25 cellular contexts compared by ENCODE assay signal in the genomic region with DNA sequence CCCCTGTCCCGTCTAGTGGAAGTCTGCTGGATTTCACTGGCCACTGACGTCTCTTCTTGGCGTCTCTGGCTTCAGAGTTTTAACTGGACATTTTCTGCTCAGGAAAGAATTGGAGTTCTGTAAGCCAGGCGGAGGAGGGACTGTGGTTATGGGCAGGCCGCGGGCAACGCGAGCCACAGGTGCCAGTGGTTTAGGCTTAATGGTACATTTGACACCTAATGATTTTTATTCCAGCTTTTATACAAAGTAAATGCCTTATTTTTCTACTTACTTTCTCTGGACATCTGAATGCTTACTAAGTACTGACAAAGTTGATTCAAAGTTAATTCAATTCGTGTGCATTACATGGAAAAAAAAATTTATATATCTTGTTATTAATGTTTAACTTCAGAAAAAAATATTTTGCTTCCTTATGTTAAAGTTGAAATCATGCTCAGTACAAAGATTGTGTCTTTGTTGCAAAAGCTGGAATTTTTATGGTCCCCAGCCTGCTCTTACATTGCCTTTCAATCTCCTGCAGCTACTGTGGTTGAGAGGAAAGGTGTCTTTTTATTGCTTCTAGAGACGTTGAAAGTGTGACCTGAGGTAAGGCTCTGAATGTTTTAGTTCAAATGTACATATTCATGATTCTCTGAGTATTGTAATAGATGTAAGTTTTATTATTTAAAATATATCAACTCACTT.
"Had no signal": no experiment of that assay in that cellular context is flagged by ENCODE, and none has a peak within 500 bp of the region (broad histone marks: within the 10 kb centered on the region; RNA-seq: fewer than 3 reads in every experiment).

No MANE protein-coding gene starts in this region.

- DNase-seq: activated CD4-positive, alpha-beta T cell treated with anti-CD3 and anti-CD28 coated beads for 4 hours; activated CD8-positive, alpha-beta memory T cell treated with anti-CD3 and anti-CD28 coated beads, Interleukin-2, amount 50 U/mL, for 4 hours; activated CD8-positive, alpha-beta T cell treated with anti-CD3 and anti-CD28 coated beads for 36 hours; activated gamma-delta T cell treated with Interleukin-2 at 50 U/mL for 16 hours; activated naive CD4-positive, alpha-beta T cell treated with anti-CD3 and anti-CD28 coated beads, Interleukin-2, amount 10 ng/mL, durations not matched to agents 7 days and 5 days; activated naive CD8-positive, alpha-beta T cell treated with anti-CD3 and anti-CD28 coated beads for 36 hours; activated T-cell treated with anti-CD3 and anti-CD28 coated beads, Interleukin-2, amount 50 U/mL, for 72 hours; brain microvascular endothelial cell; KG1; MV-4-11; NCI-H1092 treated with DMSO at 0.1 percent for 48 hours; NCI-H1417 treated with DMSO at 0.1 percent for 48 hours; NCI-H1694; NCI-H2029 treated with DMSO at 0.1 percent for 48 hours; NCI-H446; NCI-H524; PC-3; SHP77 had no signal

- H3K4me1 ChIP-seq: SJSA1 had no signal

- H3K27ac Mint-ChIP-seq: activated CD8-positive, alpha-beta T cell treated with anti-CD3 and anti-CD28 coated beads for 36 hours; activated naive CD4-positive, alpha-beta T cell treated with anti-CD3 and anti-CD28 coated beads, Interleukin-2, amount 10 ng/mL, durations not matched to agents 7 days and 5 days; activated naive CD8-positive, alpha-beta T cell treated with anti-CD3 and anti-CD28 coated beads for 36 hours; activated T-cell treated with anti-CD3 and anti-CD28 coated beads, Interleukin-2, amount 50 U/mL, for 72 hours; activated T-helper 2 cell treated with anti-CD3 and anti-CD28 coated beads, Interferon-gamma antibody, Interleukin-2, Interleukin-4, amounts not matched to agents 10 μg/mL and 5 μg/mL and 100 μg/mL, durations not matched to agents 14 hours and 24 hours and 36 hours; IgD-negative memory B cell; T-helper 1 cell treated with Interleukin-12 subunit alpha and Interleukin-12 subunit beta and Interleukin-4 antibody, amounts not matched to agents 30 μg/mL and 1 μg/mL, for 36 hours had no signal

- H3K27me3 Mint-ChIP-seq: IgD-negative memory B cell had no signal

- H3K9me3 Mint-ChIP-seq: activated CD8-positive, alpha-beta T cell treated with anti-CD3 and anti-CD28 coated beads for 36 hours; activated naive CD4-positive, alpha-beta T cell treated with anti-CD3 and anti-CD28 coated beads, Interleukin-2, amount 10 ng/mL, durations not matched to agents 7 days and 5 days; activated naive CD8-positive, alpha-beta T cell treated with anti-CD3 and anti-CD28 coated beads for 36 hours; activated T-cell treated with anti-CD3 and anti-CD28 coated beads, Interleukin-2, amount 50 U/mL, for 72 hours; activated T-helper 2 cell treated with anti-CD3 and anti-CD28 coated beads, Interferon-gamma antibody, Interleukin-2, Interleukin-4, amounts not matched to agents 10 μg/mL and 5 μg/mL and 100 μg/mL, durations not matched to agents 14 hours and 24 hours and 36 hours; T-helper 1 cell treated with Interleukin-12 subunit alpha and Interleukin-12 subunit beta and Interleukin-4 antibody, amounts not matched to agents 30 μg/mL and 1 μg/mL, for 36 hours had no signal

- H3K36me3 Mint-ChIP-seq: activated naive CD4-positive, alpha-beta T cell treated with anti-CD3 and anti-CD28 coated beads, Interleukin-2, amount 10 ng/mL, durations not matched to agents 7 days and 5 days; activated naive CD8-positive, alpha-beta T cell treated with anti-CD3 and anti-CD28 coated beads for 36 hours; IgD-negative memory B cell had no signal

- H3K4me3 ChIP-seq: SJSA1 had no signal

- H3K27me3 ChIP-seq: brain microvascular endothelial cell, SJSA1 had no signal

- H3K4me3 Mint-ChIP-seq: activated CD8-positive, alpha-beta T cell treated with anti-CD3 and anti-CD28 coated beads for 36 hours; activated naive CD4-positive, alpha-beta T cell treated with anti-CD3 and anti-CD28 coated beads, Interleukin-2, amount 10 ng/mL, durations not matched to agents 7 days and 5 days; activated naive CD8-positive, alpha-beta T cell treated with anti-CD3 and anti-CD28 coated beads for 36 hours; activated T-cell treated with anti-CD3 and anti-CD28 coated beads, Interleukin-2, amount 50 U/mL, for 72 hours; IgD-negative memory B cell; T-helper 1 cell treated with Interleukin-12 subunit alpha and Interleukin-12 subunit beta and Interleukin-4 antibody, amounts not matched to agents 30 μg/mL and 1 μg/mL, for 36 hours had no signal

- H3K27ac ChIP-seq: brain microvascular endothelial cell, SJSA1 had no signal

- H3K4me1 Mint-ChIP-seq: activated naive CD4-positive, alpha-beta T cell treated with anti-CD3 and anti-CD28 coated beads, Interleukin-2, amount 10 ng/mL, durations not matched to agents 7 days and 5 days; activated naive CD8-positive, alpha-beta T cell treated with anti-CD3 and anti-CD28 coated beads for 36 hours; IgD-negative memory B cell had no signal

- ATAC-seq: activated CD4-positive, CD25-positive, alpha-beta regulatory T cell treated with anti-CD3 and anti-CD28 coated beads, Interleukin-2, amount 50 U/mL, for 24 hours; activated CD8-positive, alpha-beta T cell treated with anti-CD3 and anti-CD28 coated beads for 36 hours; activated T-cell treated with anti-CD3 and anti-CD28 coated beads, Interleukin-2, amount 50 U/mL, for 72 hours; PC-3; SK-N-SH treated with all-trans-retinoic acid at 6 μM for 48 hours had no signal

- FAIRE-seq: RCC 7860 had no signal

- H3K36me3 ChIP-seq: brain microvascular endothelial cell, SJSA1 had no signal
